Comparison of ENCODE assay signal across 2 cellular contexts in the genomic region with DNA sequence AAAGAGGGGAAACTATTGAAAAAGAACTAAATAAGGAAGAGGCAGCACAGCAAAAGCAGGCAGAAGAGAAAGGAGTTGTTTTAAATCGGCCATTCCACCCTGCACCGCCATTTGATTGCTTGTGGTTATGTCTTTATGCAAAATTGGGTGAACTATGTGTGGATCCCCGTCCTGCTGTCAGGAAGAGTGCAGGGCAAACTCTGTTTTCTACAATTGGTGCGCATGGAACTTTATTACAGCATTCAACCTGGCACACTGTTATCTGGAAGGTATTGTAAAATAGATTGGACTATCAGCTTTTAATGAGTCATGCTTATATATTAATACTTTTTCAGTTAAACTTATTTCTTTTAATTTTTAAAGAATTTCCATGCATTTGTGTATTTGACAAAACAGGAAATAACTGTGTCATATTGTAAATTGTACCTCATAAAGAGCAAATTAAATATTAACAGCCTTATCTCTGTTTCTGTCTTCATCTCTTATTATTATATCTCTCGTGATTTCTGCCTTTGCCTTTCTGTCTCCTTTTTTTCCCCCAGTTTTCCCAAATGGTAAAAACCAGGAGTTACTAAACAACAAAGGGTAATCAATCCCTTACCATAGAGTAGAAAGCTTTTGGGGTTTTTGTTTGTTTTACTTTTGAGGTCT.
TF ChIP-seq lines count a peak whose summit lies in the region.

No MANE protein-coding gene starts in this region.

TF ChIP-seq in HepG2, 621 proteins besides CTCF, POLR2A, EP300 and RAD21 (continued from another document):
- TF ChIP-seq, protein P1, sequence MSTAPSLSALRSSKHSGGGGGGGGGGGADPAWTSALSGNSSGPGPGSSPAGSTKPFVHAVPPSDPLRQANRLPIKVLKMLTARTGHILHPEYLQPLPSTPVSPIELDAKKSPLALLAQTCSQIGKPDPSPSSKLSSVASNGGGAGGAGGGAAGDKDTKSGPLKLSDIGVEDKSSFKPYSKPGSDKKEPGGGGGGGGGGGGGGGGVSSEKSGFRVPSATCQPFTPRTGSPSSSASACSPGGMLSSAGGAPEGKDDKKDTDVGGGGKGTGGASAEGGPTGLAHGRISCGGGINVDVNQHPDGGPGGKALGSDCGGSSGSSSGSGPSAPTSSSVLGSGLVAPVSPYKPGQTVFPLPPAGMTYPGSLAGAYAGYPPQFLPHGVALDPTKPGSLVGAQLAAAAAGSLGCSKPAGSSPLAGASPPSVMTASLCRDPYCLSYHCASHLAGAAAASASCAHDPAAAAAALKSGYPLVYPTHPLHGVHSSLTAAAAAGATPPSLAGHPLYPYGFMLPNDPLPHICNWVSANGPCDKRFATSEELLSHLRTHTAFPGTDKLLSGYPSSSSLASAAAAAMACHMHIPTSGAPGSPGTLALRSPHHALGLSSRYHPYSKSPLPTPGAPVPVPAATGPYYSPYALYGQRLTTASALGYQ (CRISPR knock-in tag; IDR thresholded peaks at IDR 0.05), result no peak
- TF ChIP-seq MTF2 (CRISPR knock-in tag; IDR thresholded peaks at IDR 0.05; ENCODE audit: borderline replicate concordance) (no peak), PITX1 (CRISPR knock-in tag; IDR thresholded peaks at IDR 0.05) (no peak), ZNF468 (CRISPR knock-in tag; IDR thresholded peaks at IDR 0.05) (no peak)
- TF ChIP-seq, protein P2, sequence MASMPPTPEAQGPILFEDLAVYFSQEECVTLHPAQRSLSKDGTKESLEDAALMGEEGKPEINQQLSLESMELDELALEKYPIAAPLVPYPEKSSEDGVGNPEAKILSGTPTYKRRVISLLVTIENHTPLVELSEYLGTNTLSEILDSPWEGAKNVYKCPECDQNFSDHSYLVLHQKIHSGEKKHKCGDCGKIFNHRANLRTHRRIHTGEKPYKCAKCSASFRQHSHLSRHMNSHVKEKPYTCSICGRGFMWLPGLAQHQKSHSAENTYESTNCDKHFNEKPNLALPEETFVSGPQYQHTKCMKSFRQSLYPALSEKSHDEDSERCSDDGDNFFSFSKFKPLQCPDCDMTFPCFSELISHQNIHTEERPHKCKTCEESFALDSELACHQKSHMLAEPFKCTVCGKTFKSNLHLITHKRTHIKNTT (CRISPR knock-in tag; IDR thresholded peaks at IDR 0.05), result no peak

TF ChIP-seq in SK-N-SH, 30 proteins besides CTCF, POLR2A, EP300 and RAD21 (continued from another document):
- TF ChIP-seq, protein P3, sequence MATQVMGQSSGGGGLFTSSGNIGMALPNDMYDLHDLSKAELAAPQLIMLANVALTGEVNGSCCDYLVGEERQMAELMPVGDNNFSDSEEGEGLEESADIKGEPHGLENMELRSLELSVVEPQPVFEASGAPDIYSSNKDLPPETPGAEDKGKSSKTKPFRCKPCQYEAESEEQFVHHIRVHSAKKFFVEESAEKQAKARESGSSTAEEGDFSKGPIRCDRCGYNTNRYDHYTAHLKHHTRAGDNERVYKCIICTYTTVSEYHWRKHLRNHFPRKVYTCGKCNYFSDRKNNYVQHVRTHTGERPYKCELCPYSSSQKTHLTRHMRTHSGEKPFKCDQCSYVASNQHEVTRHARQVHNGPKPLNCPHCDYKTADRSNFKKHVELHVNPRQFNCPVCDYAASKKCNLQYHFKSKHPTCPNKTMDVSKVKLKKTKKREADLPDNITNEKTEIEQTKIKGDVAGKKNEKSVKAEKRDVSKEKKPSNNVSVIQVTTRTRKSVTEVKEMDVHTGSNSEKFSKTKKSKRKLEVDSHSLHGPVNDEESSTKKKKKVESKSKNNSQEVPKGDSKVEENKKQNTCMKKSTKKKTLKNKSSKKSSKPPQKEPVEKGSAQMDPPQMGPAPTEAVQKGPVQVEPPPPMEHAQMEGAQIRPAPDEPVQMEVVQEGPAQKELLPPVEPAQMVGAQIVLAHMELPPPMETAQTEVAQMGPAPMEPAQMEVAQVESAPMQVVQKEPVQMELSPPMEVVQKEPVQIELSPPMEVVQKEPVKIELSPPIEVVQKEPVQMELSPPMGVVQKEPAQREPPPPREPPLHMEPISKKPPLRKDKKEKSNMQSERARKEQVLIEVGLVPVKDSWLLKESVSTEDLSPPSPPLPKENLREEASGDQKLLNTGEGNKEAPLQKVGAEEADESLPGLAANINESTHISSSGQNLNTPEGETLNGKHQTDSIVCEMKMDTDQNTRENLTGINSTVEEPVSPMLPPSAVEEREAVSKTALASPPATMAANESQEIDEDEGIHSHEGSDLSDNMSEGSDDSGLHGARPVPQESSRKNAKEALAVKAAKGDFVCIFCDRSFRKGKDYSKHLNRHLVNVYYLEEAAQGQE (IDR thresholded peaks at IDR 0.05; ENCODE audit: low read depth, low read length), result no peak
- TF ChIP-seq MEF2A (IDR thresholded peaks at IDR 0.05; ENCODE audit: borderline replicate concordance, low read depth) (no peak), RFX5 (IDR thresholded peaks at IDR 0.05; ENCODE audit: low read length) (no peak), SIN3A (IDR thresholded peaks at IDR 0.05; ENCODE audit: borderline replicate concordance, low read depth, low read length) (no peak), GABPA (IDR thresholded peaks at IDR 0.05; ENCODE audit: low read depth) (no peak), CHD2 (IDR thresholded peaks at IDR 0.05; ENCODE audit: low read length, partially characterized antibody) (no peak), FOXJ3 (CRISPR knock-in tag; IDR thresholded peaks at IDR 0.05) (no peak), NRF1 (IDR thresholded peaks at IDR 0.05; ENCODE audit: low read depth, low read length) (no peak), EZH2phosphoT487 (IDR thresholded peaks at IDR 0.05; ENCODE audit: borderline replicate concordance, low read depth) (no peak)
- TF ChIP-seq, protein P4, sequence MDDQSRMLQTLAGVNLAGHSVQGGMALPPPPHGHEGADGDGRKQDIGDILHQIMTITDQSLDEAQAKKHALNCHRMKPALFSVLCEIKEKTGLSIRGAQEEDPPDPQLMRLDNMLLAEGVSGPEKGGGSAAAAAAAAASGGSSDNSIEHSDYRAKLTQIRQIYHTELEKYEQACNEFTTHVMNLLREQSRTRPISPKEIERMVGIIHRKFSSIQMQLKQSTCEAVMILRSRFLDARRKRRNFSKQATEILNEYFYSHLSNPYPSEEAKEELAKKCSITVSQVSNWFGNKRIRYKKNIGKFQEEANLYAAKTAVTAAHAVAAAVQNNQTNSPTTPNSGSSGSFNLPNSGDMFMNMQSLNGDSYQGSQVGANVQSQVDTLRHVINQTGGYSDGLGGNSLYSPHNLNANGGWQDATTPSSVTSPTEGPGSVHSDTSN (IDR thresholded peaks at IDR 0.05), result no peak
- TF ChIP-seq, protein P5, sequence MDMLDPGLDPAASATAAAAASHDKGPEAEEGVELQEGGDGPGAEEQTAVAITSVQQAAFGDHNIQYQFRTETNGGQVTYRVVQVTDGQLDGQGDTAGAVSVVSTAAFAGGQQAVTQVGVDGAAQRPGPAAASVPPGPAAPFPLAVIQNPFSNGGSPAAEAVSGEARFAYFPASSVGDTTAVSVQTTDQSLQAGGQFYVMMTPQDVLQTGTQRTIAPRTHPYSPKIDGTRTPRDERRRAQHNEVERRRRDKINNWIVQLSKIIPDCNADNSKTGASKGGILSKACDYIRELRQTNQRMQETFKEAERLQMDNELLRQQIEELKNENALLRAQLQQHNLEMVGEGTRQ (IDR thresholded peaks at IDR 0.05; ENCODE audit: borderline replicate concordance, low read depth, low read length), result no peak
- TF ChIP-seq, protein P6, sequence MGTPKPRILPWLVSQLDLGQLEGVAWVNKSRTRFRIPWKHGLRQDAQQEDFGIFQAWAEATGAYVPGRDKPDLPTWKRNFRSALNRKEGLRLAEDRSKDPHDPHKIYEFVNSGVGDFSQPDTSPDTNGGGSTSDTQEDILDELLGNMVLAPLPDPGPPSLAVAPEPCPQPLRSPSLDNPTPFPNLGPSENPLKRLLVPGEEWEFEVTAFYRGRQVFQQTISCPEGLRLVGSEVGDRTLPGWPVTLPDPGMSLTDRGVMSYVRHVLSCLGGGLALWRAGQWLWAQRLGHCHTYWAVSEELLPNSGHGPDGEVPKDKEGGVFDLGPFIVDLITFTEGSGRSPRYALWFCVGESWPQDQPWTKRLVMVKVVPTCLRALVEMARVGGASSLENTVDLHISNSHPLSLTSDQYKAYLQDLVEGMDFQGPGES (IDR thresholded peaks at IDR 0.05; ENCODE audit: low read depth, low read length), result no peak
